In genomic region chr14:85471156-85471555, GRCh38 we compare ENCODE assay signal across 20 cellular contexts. TPM values are rescaled to one million over a fixed set of nuclear protein-coding genes. Genes with fewer than 3 reads are reported as not detected.
A peak's percentile ranks its signal among the peaks of the same experiment; 100 is the strongest.
DNase-seq lines count a peak whose midpoint lies in the region; ATAC-seq and TF ChIP-seq lines count a peak whose summit lies in the region.
"Had no signal": no experiment of that assay in that cellular context is flagged by ENCODE, and none has a peak within 500 bp of the region (broad histone marks: within the 10 kb centered on the region; RNA-seq: fewer than 3 reads in every experiment).

No MANE protein-coding gene starts in this region.

- H3K27ac ChIP-seq in body of pancreas: peak overlapping the region in 3 of 4 donors; percentile 24 to 87 (median 63)
- H3K27ac ChIP-seq: RWPE1, upper lobe of left lung had no signal

- intact Hi-C loops in body of pancreas (cut with DNase I): no loop called here

- no peaks in the 10 kb centered on the region for H3K36me3 ChIP-seq in body of pancreas (replicated peaks in 1 of 2; ENCODE audit: insufficient read depth in 1 of 2, low read depth in 2 of 2)
- H3K36me3 ChIP-seq: upper lobe of left lung had no signal

- POLR2A ChIA-PET in AG04449 (lab: Yijun Ruan, JAX): no interaction called here

- peak; percentile 31 for DNase-seq in AG04449 (ENCODE audit: low read depth, low spot score)
- DNase-seq in LHCN-M2 (ENCODE audit: low read depth): peak; percentile 61
- DNase-seq in body of pancreas: no peak
- peak; percentile 81 for DNase-seq in iris pigment epithelial cell (ENCODE audit: low read depth)
- no peak for DNase-seq in NCI-H1417 treated with DMSO at 0.1 percent for 48 hours (lab: John Stamatoyannopoulos, UW)
- DNase-seq in NK-92 (lab: John Stamatoyannopoulos, UW; ENCODE audit: unreplicated experiment): no peak
- DNase-seq: activated naive CD4-positive, alpha-beta T cell treated with Interleukin-2 at 50 U/mL for 16 hours; caudate nucleus; GF-D8; head of caudate nucleus; midbrain; NCI-H1048; NCI-H2171; stimulated activated naive CD4-positive, alpha-beta T cell treated with Interleukin-2 at 50 U/mL for 16 hours; T-helper 17 cell had no signal

- CTCF ChIA-PET in AG04449 (lab: Yijun Ruan, JAX): interaction anchor here (1.0 to 1.6 kb wide), 2 partner anchors 12 to 57 kb away, joined by 5 to 6 read pairs; no protein-coding TSS in a partner anchor

- H3K4me1 ChIP-seq in body of pancreas: peaks cover 77% of the 10 kb centered on the region

- TF ChIP-seq CTCF in AG04449 (IDR thresholded peaks at IDR 0.05; ENCODE audit: insufficient read depth, low read length, missing control alignments): no peak
- TF ChIP-seq CTCF in body of pancreas (IDR thresholded peaks at IDR 0.05): no peak

- no peak overlapping the region for H3K4me3 ChIP-seq in AG04449 (ENCODE audit: low read depth, low read length)
- no peak overlapping the region for H3K4me3 ChIP-seq in body of pancreas
- H3K4me3 ChIP-seq: upper lobe of left lung had no signal

- TF ChIP-seq POLR2A in body of pancreas (IDR thresholded peaks at IDR 0.05): no peak

- no peaks in the 10 kb centered on the region for H3K9me3 ChIP-seq in body of pancreas
- H3K9me3 ChIP-seq: Caco-2, upper lobe of left lung had no signal

- no peaks in the 10 kb centered on the region for H3K27me3 ChIP-seq in body of pancreas
- H3K27me3 ChIP-seq: upper lobe of left lung had no signal

- ATAC-seq in body of pancreas (no peak), GM18502 (IDR thresholded peaks at IDR 0.05; ENCODE audit: poor library complexity, unreplicated experiment) (no peak), HG03521 (IDR thresholded peaks at IDR 0.05; ENCODE audit: unreplicated experiment) (no peak)
- ATAC-seq: T-helper 17 cell had no signal

RNA-seq across cellular contexts. Expression of gene FLRT2, which starts 58.8 kb away (rescaled TPM):
- total RNA-seq in LHCN-M2 (2014; rRNA removed) (7.5 and 17.6 TPM in 2 replicates), body of pancreas (100 to 1,000 TPM in 1 of 2 donors, 10 to 100 TPM in 1; 37.6 to 114 TPM)
- 20.2 TPM for polyA plus RNA-seq in LHCN-M2 (2012)
- total RNA-seq: T-helper 17 cell had no signal

Comparison
In these comparisons a context has a peak if more than half of its experiments do, and no peak if none do; other contexts are left out.
1. DNase-seq: peak in AG04449 (single experiment), LHCN-M2 (single experiment) and iris pigment epithelial cell (single experiment); none in body of pancreas (0 of 4), NCI-H1417 treated with DMSO at 0.1 percent for 48 hours (single experiment) and NK-92 (single experiment).